In the genomic region with DNA sequence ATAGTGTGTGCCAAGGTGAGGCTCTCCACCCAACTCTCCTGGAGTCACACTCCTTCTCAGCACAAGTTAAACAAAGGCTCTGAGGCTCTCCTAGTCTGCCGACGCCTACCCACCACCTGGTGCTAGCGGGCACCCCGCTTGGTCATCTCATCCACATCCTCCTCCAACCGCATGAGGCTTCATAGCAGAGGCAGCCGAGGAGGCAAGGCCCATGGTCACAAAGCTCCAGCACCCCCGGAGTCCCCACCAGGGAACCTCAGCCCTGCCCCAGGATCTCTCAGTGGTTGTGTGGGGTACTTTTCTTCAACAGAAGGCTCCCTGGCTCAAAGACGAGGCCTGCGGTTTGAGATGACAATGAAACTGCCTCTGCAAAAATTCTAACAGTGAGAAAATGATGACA, we compare ENCODE assay signal across 17 cellular contexts. TPM values are rescaled to one million over a fixed set of nuclear protein-coding genes. Genes with fewer than 3 reads are reported as not detected.
DNase-seq lines count a peak whose midpoint lies in the region; ATAC-seq and TF ChIP-seq lines count a peak whose summit lies in the region.
"Had no signal": no experiment of that assay in that cellular context is flagged by ENCODE, and none has a peak within 500 bp of the region (broad histone marks: within the 10 kb centered on the region; RNA-seq: fewer than 3 reads in every experiment).

No MANE protein-coding gene starts in this region.

- dilution Hi-C loops in IMR-90 (cut with HindIII; ENCODE audit: low sequenced_read_pairs, unreplicated experiment) = no loop called here

- TF ChIP-seq RAD21 in IMR-90 (IDR thresholded peaks at IDR 0.05; ENCODE audit: low read length) = no peak

- H3K4ac ChIP-seq in IMR-90 (ENCODE audit: low read depth, low read length) = no peak overlapping the region

- no peaks in the 10 kb centered on the region for H3K9me3 ChIP-seq in IMR-90 (ENCODE audit: control insufficient read depth, insufficient read depth, low read length)
- no peaks in the 10 kb centered on the region for H3K9me3 ChIP-seq in endodermal cell (ENCODE audit: control insufficient read depth, low read length)
- no peaks in the 10 kb centered on the region for H3K9me3 ChIP-seq in sigmoid colon
- H3K9me3 ChIP-seq: HAP-1, upper lobe of left lung had no signal

- H2BK20ac ChIP-seq in IMR-90 (ENCODE audit: low read depth, low read length) = no peak overlapping the region

- H3K36me3 ChIP-seq in IMR-90 (ENCODE audit: control insufficient read depth, insufficient read depth, low read length) (peaks cover 2% of the 10 kb centered on the region; the same call in 1 of the 2 replicates), endodermal cell (ENCODE audit: control insufficient read depth, insufficient read depth, low read length) (no peaks in the 10 kb centered on the region), sigmoid colon (no peaks in the 10 kb centered on the region)
- H3K36me3 ChIP-seq: HAP-1, upper lobe of left lung had no signal

- no peak for DNase-seq in activated T-cell treated with anti-CD3 and anti-CD28 coated beads, Interleukin-2, amount 50 U/mL, for 4 hours
- DNase-seq in activated T-cell treated with anti-CD3 and anti-CD28 coated beads, Interleukin-2, amount 50 U/mL, for 1 hour = no peak
- DNase-seq in IMR-90 = no peak
- DNase-seq in endodermal cell = no peak
- peak; percentile 56 for DNase-seq in sigmoid colon
- DNase-seq in caudate nucleus (lab: John Stamatoyannopoulos, UW) = no peak
- no peak for DNase-seq in ureter (ENCODE audit: low spot score)
- DNase-seq: ACHN; activated CD4-positive, alpha-beta T cell treated with anti-CD3 and anti-CD28 coated beads, Interleukin-2, amount 50 U/mL, for 48 hours; NCI-H1930; NCI-H510A treated with DMSO at 0.1 percent for 48 hours; stimulated activated CD4-positive, alpha-beta T cell treated with anti-CD3 and anti-CD28 coated beads, Interleukin-12 subunit alpha, Interleukin-12 subunit beta, amount 100 ng/mL, for 4 hours; upper lobe of left lung had no signal

- no peak overlapping the region for H4K8ac ChIP-seq in IMR-90 (ENCODE audit: low read depth in 2 of 2, low read length in 2 of 2)

- no peak overlapping the region for H4K5ac ChIP-seq in IMR-90 (ENCODE audit: low read depth, low read length)

- no peak overlapping the region for H2BK120ac ChIP-seq in IMR-90 (ENCODE audit: low read depth, low read length)

- H3K36me3 Mint-ChIP-seq in activated T-cell treated with anti-CD3 and anti-CD28 coated beads, Interleukin-2, amount 50 U/mL, for 4 hours (ENCODE audit: insufficient read depth) = peaks cover 6% of the 10 kb centered on the region
- peaks cover 8% of the 10 kb centered on the region for H3K36me3 Mint-ChIP-seq in endodermal cell (ENCODE audit: low read depth)

- no peak overlapping the region for H3K4me2 ChIP-seq in IMR-90 (ENCODE audit: low read depth, low read length)

- no peak overlapping the region for H3K9ac ChIP-seq in IMR-90 (ENCODE audit: low read depth, low read length)
- no peak overlapping the region for H3K9ac ChIP-seq in endodermal cell (ENCODE audit: extremely low read depth, low read length, poor library complexity, severe bottlenecking)

- 83% methylated on average over 1 of the region's 9 CpGs; no CpG with 5 or more reads in 1 of the 2 experiments for WGBS in IMR-90 (ENCODE audit: extremely low coverage in 2 of 2, insufficient read length in 1 of 2), 2 experiments
- 94 to 98% methylated on average over 7 to 9 of the region's 9 CpGs for WGBS in endodermal cell (ENCODE audit: insufficient coverage in 1 of 2, insufficient read length in 1 of 2), 2 experiments
- WGBS in sigmoid colon, 2 donors = 87 to 91% methylated on average over 9 of the region's 9 CpGs

- H2AK9ac ChIP-seq in IMR-90 (replicated peaks; ENCODE audit: low read depth, low read length, poor library complexity) = no peak overlapping the region

- H3K14ac ChIP-seq in IMR-90 (replicated peaks; ENCODE audit: low read depth, low read length) = no peak overlapping the region; the same call in 1 of the 2 replicates

- no peak for TF ChIP-seq EP300 in sigmoid colon (IDR thresholded peaks at IDR 0.05)

- H2BK15ac ChIP-seq in IMR-90 (ENCODE audit: low read depth, low read length) = no peak overlapping the region

- H3K9me1 ChIP-seq in IMR-90 (ENCODE audit: insufficient read depth, low read length) = peaks cover 39% of the 10 kb centered on the region

- H3K4me3 Mint-ChIP-seq in activated T-cell treated with anti-CD3 and anti-CD28 coated beads, Interleukin-2, amount 50 U/mL, for 4 hours = no peak overlapping the region
- H3K4me3 Mint-ChIP-seq in endodermal cell = no peak overlapping the region
- H3K4me3 Mint-ChIP-seq: nephron had no signal

- BruUV-seq in IMR-90 (replicated peaks; lab: Mats Ljungman, UMichigan) = no TSS peak

- no peak overlapping the region for H3K18ac ChIP-seq in IMR-90 (ENCODE audit: low read depth, low read length)

- peak overlapping the region; percentile 82 for H3K27ac Mint-ChIP-seq in endodermal cell

- no peak overlapping the region for H4K91ac ChIP-seq in IMR-90 (ENCODE audit: insufficient read depth, low read depth, low read length)

- no peak overlapping the region for H3K4me3 ChIP-seq in IMR-90 (ENCODE audit: insufficient read depth, low read depth, low read length)
- H3K4me3 ChIP-seq in endodermal cell (ENCODE audit: low read length) = no peak overlapping the region
- no peak overlapping the region for H3K4me3 ChIP-seq in sigmoid colon
- H3K4me3 ChIP-seq: HAP-1, lung, upper lobe of left lung had no signal

- TF ChIP-seq POLR2A in IMR-90 (IDR thresholded peaks at IDR 0.05; ENCODE audit: low read depth, low read length) = no peak
- no peak for TF ChIP-seq POLR2A in sigmoid colon (IDR thresholded peaks at IDR 0.05)

- ATAC-seq in activated T-cell treated with anti-CD3 and anti-CD28 coated beads, Interleukin-2, amount 50 U/mL, for 4 hours = peak; percentile 36 to 46
- no peak for ATAC-seq in IMR-90 (ENCODE audit: low read depth)
- no peak for ATAC-seq in HG03095 (IDR thresholded peaks at IDR 0.05; ENCODE audit: unreplicated experiment)

- TF ChIP-seq CTCF in IMR-90 (conservative IDR thresholded peaks at IDR 0.05; ENCODE audit: low read depth, low read length) (no peak), endodermal cell (conservative IDR thresholded peaks at IDR 0.05) (no peak), sigmoid colon (IDR thresholded peaks at IDR 0.05) (no peak)

- no peaks in the 10 kb centered on the region for H3K9me3 Mint-ChIP-seq in activated T-cell treated with anti-CD3 and anti-CD28 coated beads, Interleukin-2, amount 50 U/mL, for 4 hours
- H3K9me3 Mint-ChIP-seq in endodermal cell = no peaks in the 10 kb centered on the region
- H3K9me3 Mint-ChIP-seq: nephron had no signal

- peaks cover 98% of the 10 kb centered on the region for H4K20me1 ChIP-seq in IMR-90 (ENCODE audit: insufficient read depth, low read length)

- H2AFZ ChIP-seq in IMR-90 (replicated peaks; ENCODE audit: low read length, poor library complexity) = no peak overlapping the region

- H3K23ac ChIP-seq in IMR-90 (ENCODE audit: low read depth, low read length) = no peak overlapping the region

- H3K79me1 ChIP-seq in IMR-90 (ENCODE audit: low read depth in 1 of 2, low read length in 2 of 2) = peaks cover 33 to 94% of the 10 kb centered on the region in 2 experiments

- H3K4me1 Mint-ChIP-seq in activated T-cell treated with anti-CD3 and anti-CD28 coated beads, Interleukin-2, amount 50 U/mL, for 4 hours (ENCODE audit: low read depth) = peaks cover 89% of the 10 kb centered on the region
- peaks cover 39% of the 10 kb centered on the region for H3K4me1 Mint-ChIP-seq in endodermal cell

- H3K27me3 Mint-ChIP-seq in activated T-cell treated with anti-CD3 and anti-CD28 coated beads, Interleukin-2, amount 50 U/mL, for 4 hours (ENCODE audit: low read depth) = no peaks in the 10 kb centered on the region
- no peaks in the 10 kb centered on the region for H3K27me3 Mint-ChIP-seq in endodermal cell (ENCODE audit: insufficient read depth)

- H3K56ac ChIP-seq in IMR-90 (ENCODE audit: extremely low read depth, insufficient read depth, low read length) = no peak overlapping the region

- H2AK5ac ChIP-seq in IMR-90 (ENCODE audit: low read depth, low read length) = peak overlapping the region; percentile 28; the same call in 1 of the 2 replicates

- in situ Hi-C loops in IMR-90 (cut with MboI; ENCODE audit: low sequenced_read_pairs) = no loop called here

- no peaks in the 10 kb centered on the region for H3K27me3 ChIP-seq in IMR-90 (ENCODE audit: control insufficient read depth, insufficient read depth, low read length)
- H3K27me3 ChIP-seq in endodermal cell (ENCODE audit: control insufficient read depth, insufficient read depth, low read length, poor library complexity, severe bottlenecking) = no peaks in the 10 kb centered on the region
- no peaks in the 10 kb centered on the region for H3K27me3 ChIP-seq in sigmoid colon
- H3K27me3 ChIP-seq: upper lobe of left lung had no signal

- no peak overlapping the region for H2BK5ac ChIP-seq in IMR-90 (ENCODE audit: low read depth, low read length, poor library complexity, severe bottlenecking)

- intact Hi-C loops in IMR-90 (cut with micrococcal nuclease) = no loop called here
- intact Hi-C loops in sigmoid colon (cut with DNase I) = no loop called here

- POLR2A ChIA-PET in IMR-90 (lab: Charles Lee; ENCODE audit: unreplicated experiment) = no interaction called here

- H3K27ac ChIP-seq in IMR-90 (ENCODE audit: insufficient read depth, low read length) (no peak overlapping the region), endodermal cell (ENCODE audit: low read depth, low read length) (no peak overlapping the region), sigmoid colon (no peak overlapping the region), caudate nucleus (ENCODE audit: low read depth, low read length) (no peak overlapping the region)
- H3K27ac ChIP-seq: upper lobe of left lung had no signal

- peaks cover 7% of the 10 kb centered on the region for H3K4me1 ChIP-seq in IMR-90 (ENCODE audit: control insufficient read depth, insufficient read depth, low read length)
- H3K4me1 ChIP-seq in endodermal cell (ENCODE audit: control insufficient read depth, insufficient read depth, low read length) = no peaks in the 10 kb centered on the region
- peaks cover 0 to 80% (median 40%) of the 10 kb centered on the region in 4 donors for H3K4me1 ChIP-seq in sigmoid colon
- H3K4me1 ChIP-seq: HAP-1 had no signal

- CTCF ChIA-PET in IMR-90 (lab: Yijun Ruan, JAX) = no interaction called here

RNA-seq across cellular contexts. Expression of gene STK24, which starts 43.0 kb away (rescaled TPM):
- 100 to 1,000 TPM; 135 to 152 (median 142) TPM for total RNA-seq in activated T-cell treated with anti-CD3 and anti-CD28 coated beads, Interleukin-2, amount 50 U/mL, for 4 hours
- total RNA-seq in IMR-90 (2012; rRNA removed) = 29.2 and 36.1 TPM in 2 replicates
- polyA plus RNA-seq in IMR-90 (2012; rRNA removed) = 26.8 and 43.4 TPM in 2 replicates
- polyA plus RNA-seq in IMR-90 (2012; cell fraction: cytosol; rRNA removed) = 18.4 and 23.4 TPM in 2 replicates
- 12.5 and 39.5 TPM in 2 replicates for polyA plus RNA-seq in IMR-90 (2012; cell fraction: nucleus; rRNA removed; ENCODE audit: low replicate concordance)
- 100 to 1,000 TPM; 115 to 125 TPM for total RNA-seq in endodermal cell
- 109 TPM for polyA plus RNA-seq in endodermal cell (2013, experiment 1 of 2)
- polyA plus RNA-seq in endodermal cell (2013, experiment 2 of 2) = 110 TPM
- total RNA-seq in sigmoid colon = 10 to 100 TPM; 59.7 to 78.9 (median 64.4) TPM
- 100 to 1,000 TPM; 104 to 200 (median 118) TPM for polyA plus RNA-seq in sigmoid colon
- total RNA-seq in ureter = 160 TPM

Comparison
In these comparisons a context has a peak if more than half of its experiments do, and no peak if none do; other contexts are left out.
1. ATAC-seq: peak in activated T-cell treated with anti-CD3 and anti-CD28 coated beads, Interleukin-2, amount 50 U/mL, for 4 hours (2 of 2); none in IMR-90 (single experiment) and HG03095 (single experiment).